8 cellular contexts compared by ENCODE assay signal in the genomic region with DNA sequence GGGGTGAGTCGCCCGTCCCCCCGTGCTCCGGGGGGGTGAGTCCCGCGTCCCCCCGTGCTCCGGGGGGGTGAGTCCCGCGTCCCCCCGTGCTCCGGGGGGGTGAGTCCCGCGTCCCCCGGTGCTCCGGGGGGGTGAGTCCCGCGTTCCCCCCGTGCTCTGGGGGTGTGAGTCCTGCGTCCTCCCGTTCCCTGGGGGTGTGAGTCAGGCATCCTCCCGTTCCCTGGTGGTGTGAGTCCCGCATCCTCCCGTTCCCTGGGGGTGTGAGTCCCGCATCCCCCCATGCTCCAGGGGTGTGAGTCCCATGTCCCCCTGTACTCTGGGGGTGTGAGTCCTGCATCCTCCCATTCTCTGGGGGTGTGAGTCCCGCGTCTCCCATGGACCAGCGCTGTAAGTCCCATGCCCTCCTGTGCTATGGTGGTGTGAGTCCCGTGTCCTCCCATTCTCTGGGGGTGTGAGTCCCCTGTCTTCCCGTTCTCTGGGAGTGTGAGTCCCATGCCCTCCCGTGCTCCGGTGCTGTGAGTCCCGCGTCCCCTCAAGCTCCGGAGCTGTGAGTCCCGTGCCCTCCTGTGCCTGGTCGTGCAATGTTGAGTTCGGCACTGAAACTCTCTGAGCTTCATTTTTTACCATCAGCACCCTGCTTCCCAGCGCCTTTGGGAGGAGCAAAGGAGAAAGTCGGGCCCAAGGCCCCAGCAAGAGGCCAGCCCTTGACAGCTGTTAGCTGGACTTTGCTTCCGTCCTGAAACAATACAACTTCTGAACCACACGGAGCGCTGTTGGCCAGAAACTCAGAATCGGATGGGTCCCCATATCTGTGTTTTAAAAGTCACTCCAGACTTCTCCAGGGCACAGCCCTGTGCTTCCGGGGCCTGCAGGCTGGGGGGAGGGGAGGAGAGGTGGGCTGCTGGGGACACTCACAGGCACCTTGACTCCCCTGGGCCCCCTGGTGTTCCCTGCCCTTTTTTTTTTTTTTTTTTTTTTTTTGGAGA. TPM values are rescaled to one million over a fixed set of nuclear protein-coding genes. Genes with fewer than 3 reads are reported as not detected.
DNase-seq lines count a peak whose midpoint lies in the region; ATAC-seq, FAIRE-seq and TF ChIP-seq lines count a peak whose summit lies in the region.

No MANE protein-coding gene starts in this region.

- H2AK5ac ChIP-seq in mesenchymal stem cell (ENCODE audit: low read length, severe bottlenecking), result no peak overlapping the region

- H3K4me1 ChIP-seq in HEK293 (ENCODE audit: control insufficient read depth, insufficient read depth, low read length) (no peaks in the 10 kb centered on the region), OCI-LY3 (ENCODE audit: low read length) (0 out of 2 replicates have a peak, but pooled peaks cover 3% of the 10 kb centered on the region), mesenchymal stem cell (ENCODE audit: control insufficient read depth, insufficient read depth, low read depth, low read length) (peaks cover 2% of the 10 kb centered on the region)

- no peaks in the 10 kb centered on the region for H3K36me3 ChIP-seq in HEK293 (ENCODE audit: control insufficient read depth in 2 of 2, insufficient read depth in 1 of 2, low read length in 2 of 2)
- no peaks in the 10 kb centered on the region for H3K36me3 ChIP-seq in OCI-LY3 (replicated peaks; ENCODE audit: low read depth, low read length)
- H3K36me3 ChIP-seq in mesenchymal stem cell (ENCODE audit: control insufficient read depth in 1 of 2, insufficient read depth in 2 of 2, low read depth in 1 of 2, low read length in 2 of 2), result no peaks in the 10 kb centered on the region

- no peak overlapping the region for H3K18ac ChIP-seq in mesenchymal stem cell (ENCODE audit: low read depth in 1 of 2, low read length in 2 of 2)

- no peak overlapping the region for H3K4ac ChIP-seq in mesenchymal stem cell (ENCODE audit: low read depth in 1 of 2, low read length in 2 of 2)

- H3K9ac ChIP-seq in OCI-LY3 (ENCODE audit: low read length) (no peak overlapping the region), mesenchymal stem cell (ENCODE audit: low read length) (no peak overlapping the region)

- no peak overlapping the region for H3K4me3 ChIP-seq in HEK293 (ENCODE audit: low read depth, low read length)
- no peak overlapping the region for H3K4me3 ChIP-seq in OCI-LY3 (ENCODE audit: low read length)
- H3K4me3 ChIP-seq in mesenchymal stem cell (ENCODE audit: insufficient read depth in 1 of 2, low read depth in 1 of 2, low read length in 2 of 2), result no peak overlapping the region

- peak overlapping the region in 1 of 2 experiments; percentile 27 for H3K23ac ChIP-seq in mesenchymal stem cell (ENCODE audit: low read length in 2 of 2)

- no peak overlapping the region for H2BK5ac ChIP-seq in mesenchymal stem cell (ENCODE audit: low read depth, low read length, poor library complexity, severe bottlenecking)

- POLR2A ChIA-PET in HEK293 (lab: Yijun Ruan, JAX), result interaction anchor here (0.9 kb wide), 1 partner anchor 11 kb away, joined by 4 read pairs; the partner anchor contains the start of gene ZC3H18

- DNase-seq in effector memory CD8-positive, alpha-beta T cell, result no peak
- peak; percentile 69 for DNase-seq in mesenchymal stem cell
- DNase-seq in GM12892 (ENCODE audit: insufficient read length), result no peak

- H4K8ac ChIP-seq in mesenchymal stem cell (ENCODE audit: low read length), result no peak overlapping the region

- H3K36me3 Mint-ChIP-seq in effector memory CD8-positive, alpha-beta T cell (ENCODE audit: insufficient read depth), result peaks cover 3% of the 10 kb centered on the region

- no peak overlapping the region for H2BK12ac ChIP-seq in mesenchymal stem cell (ENCODE audit: low read length in 2 of 2)

- H2BK15ac ChIP-seq in mesenchymal stem cell (ENCODE audit: low read depth, poor library complexity, severe bottlenecking), result no peak overlapping the region

- TF ChIP-seq POLR2A in GM12892 (IDR thresholded peaks at IDR 0.05; ENCODE audit: low read depth, low read length), result no peak

- H3K4me1 Mint-ChIP-seq in effector memory CD8-positive, alpha-beta T cell (ENCODE audit: low read depth in 2 of 2), result peaks cover 0 to 9% of the 10 kb centered on the region in 2 donors

- TF ChIP-seq CTCF in C4-2B (conservative IDR thresholded peaks at IDR 0.05) (peak; percentile 71), HEK293 (tag by site-specific recombination; IDR thresholded peaks at IDR 0.05) (peak; percentile 31; the same call in 1 of the 2 replicates), OCI-LY3 (IDR thresholded peaks at IDR 0.05; ENCODE audit: low read depth, low read length) (peak; percentile 19)

- H3K9me3 ChIP-seq in HEK293 (ENCODE audit: control insufficient read depth, insufficient read depth, low read depth, low read length) (no peaks in the 10 kb centered on the region), OCI-LY3 (ENCODE audit: insufficient read depth, low read length) (no peaks in the 10 kb centered on the region), mesenchymal stem cell (ENCODE audit: control insufficient read depth, low read length) (no peaks in the 10 kb centered on the region)

- 0 out of 2 replicates have a peak, but pooled peaks cover 5% of the 10 kb centered on the region for H3K27me3 ChIP-seq in OCI-LY3 (ENCODE audit: low read depth, low read length)
- peaks cover 29 to 64% of the 10 kb centered on the region in 2 experiments for H3K27me3 ChIP-seq in mesenchymal stem cell (ENCODE audit: control insufficient read depth in 1 of 2, insufficient read depth in 1 of 2, low read length in 2 of 2)

- H3K4me3 Mint-ChIP-seq in effector memory CD8-positive, alpha-beta T cell, result no peak overlapping the region

- no peaks in the 10 kb centered on the region for H4K20me1 ChIP-seq in OCI-LY3 (ENCODE audit: insufficient read depth, low read length)

- H3K9me3 Mint-ChIP-seq in effector memory CD8-positive, alpha-beta T cell, result no peaks in the 10 kb centered on the region

- no peaks in the 10 kb centered on the region for H3K79me1 ChIP-seq in mesenchymal stem cell (replicated peaks; ENCODE audit: low read length, poor library complexity, severe bottlenecking)

- no peak overlapping the region for H3K27ac Mint-ChIP-seq in effector memory CD8-positive, alpha-beta T cell

- no peaks in the 10 kb centered on the region for H3K79me2 ChIP-seq in OCI-LY3 (ENCODE audit: low read length)

- H2BK120ac ChIP-seq in mesenchymal stem cell (ENCODE audit: low read depth, low read length), result no peak overlapping the region

- no peak for FAIRE-seq in GM12892 (lab: Jason Lieb, UNC)

- no peak overlapping the region for H3K14ac ChIP-seq in mesenchymal stem cell (ENCODE audit: low read length in 2 of 2)

- H3K4me2 ChIP-seq in OCI-LY3 (ENCODE audit: low read length) (no peak overlapping the region), mesenchymal stem cell (ENCODE audit: low read length, poor library complexity, severe bottlenecking) (no peak overlapping the region)

- no peak overlapping the region for H4K91ac ChIP-seq in mesenchymal stem cell (ENCODE audit: low read length)

- no peak overlapping the region for H3K27ac ChIP-seq in C4-2B
- no peak overlapping the region for H3K27ac ChIP-seq in HEK293 (ENCODE audit: extremely low read depth, low read depth, low read length)
- H3K27ac ChIP-seq in OCI-LY3 (ENCODE audit: low read length), result no peak overlapping the region
- H3K27ac ChIP-seq in mesenchymal stem cell (ENCODE audit: low read length, poor library complexity, severe bottlenecking), result no peak overlapping the region

- WGBS in mesenchymal stem cell, result 70% methylated on average over 35 of the region's 45 CpGs

- CTCF ChIA-PET in HEK293 (lab: Yijun Ruan, JAX), result interaction anchor here (0.6 to 1.3 kb wide), 5 partner anchors 11 to 74 kb away, joined by 3 to 6 read pairs (median 5); no protein-coding TSS in a partner anchor

- ATAC-seq in effector memory CD8-positive, alpha-beta T cell (replicated peaks), result peak; percentile 46
- ATAC-seq in HG02588 (IDR thresholded peaks at IDR 0.05; ENCODE audit: unreplicated experiment) (no peak), GM21367 (IDR thresholded peaks at IDR 0.05; ENCODE audit: unreplicated experiment) (no peak)

- H3K27me3 Mint-ChIP-seq in effector memory CD8-positive, alpha-beta T cell, result peaks cover 0 to 8% of the 10 kb centered on the region in 2 donors

- H2AFZ ChIP-seq in OCI-LY3 (ENCODE audit: low read depth, low read length), result no peak overlapping the region
- no peak overlapping the region for H2AFZ ChIP-seq in mesenchymal stem cell (ENCODE audit: low read depth, low read length)

TF ChIP-seq in HEK293, 187 proteins besides CTCF, POLR2A, EP300 and RAD21 (continues in another document):
- no peak for TF ChIP-seq ZNF10 (tag by site-specific recombination; IDR thresholded peaks at IDR 0.05)
- no peak for TF ChIP-seq ZNF521 (tag by site-specific recombination; IDR thresholded peaks at IDR 0.05)
- no peak for TF ChIP-seq TCF7L2 (IDR thresholded peaks at IDR 0.05; ENCODE audit: borderline replicate concordance, low read depth, low read length)
- no peak for TF ChIP-seq ZNF223 (tag by site-specific recombination; IDR thresholded peaks at IDR 0.05)
- 0 out of 2 replicates have a peak, but pooled peaks have one; percentile 22 for TF ChIP-seq ZNF692 (tag by site-specific recombination; IDR thresholded peaks at IDR 0.05)
- no peak for TF ChIP-seq ZNF16 (tag by site-specific recombination; IDR thresholded peaks at IDR 0.05; ENCODE audit: low read depth)
- TF ChIP-seq ZBTB6 (tag by site-specific recombination; IDR thresholded peaks at IDR 0.05), result no peak
- TF ChIP-seq ZNF354C (tag by site-specific recombination; IDR thresholded peaks at IDR 0.05; ENCODE audit: borderline replicate concordance, low read depth), result no peak

RNA-seq across cellular contexts. Expression of gene ZC3H18, which starts 11.5 kb away (rescaled TPM):
- 20.8 TPM for polyA plus RNA-seq in mesenchymal stem cell (2013, experiment 1 of 2)
- 19.8 TPM for polyA plus RNA-seq in mesenchymal stem cell (2013, experiment 2 of 2)
- 17.9 TPM for polyA plus RNA-seq in GM12892 (2012; ENCODE audit: missing spikeins)

Comparison
In these comparisons a context has a peak if more than half of its experiments do, and no peak if none do; other contexts are left out.
1. CTCF ChIP-seq: peak in every context shown above with its lines; median percentile 71 in C4-2B; 31 in HEK293; 19 in OCI-LY3.